In genomic region chr19:32921624-32922023, GRCh38 we compare ENCODE assay signal across 25 cellular contexts. TPM values are rescaled to one million over a fixed set of nuclear protein-coding genes. Genes with fewer than 3 reads are reported as not detected.
DNase-seq lines count a peak whose midpoint lies in the region; ATAC-seq, FAIRE-seq and TF ChIP-seq lines count a peak whose summit lies in the region.
"Had no signal": no experiment of that assay in that cellular context is flagged by ENCODE, and none has a peak within 500 bp of the region (broad histone marks: within the 10 kb centered on the region; RNA-seq: fewer than 3 reads in every experiment).

No MANE protein-coding gene starts in this region.

- H3K4me3 Mint-ChIP-seq in activated CD4-positive, alpha-beta T cell treated with anti-CD3 and anti-CD28 coated beads for 36 hours, result no peak overlapping the region
- no peak overlapping the region for H3K4me3 Mint-ChIP-seq in activated CD4-positive, alpha-beta T cell treated with anti-CD3 and anti-CD28 coated beads, Interleukin-2, amount 10 ng/mL, durations not matched to agents 7 days and 5 days
- H3K4me3 Mint-ChIP-seq in activated T-cell treated with anti-CD3 and anti-CD28 coated beads, Interleukin-2, amount 50 U/mL, for 72 hours, result no peak overlapping the region
- no peak overlapping the region for H3K4me3 Mint-ChIP-seq in activated T-cell treated with anti-CD3 and anti-CD28 coated beads, Interleukin-2, amount 50 U/mL, for 4 hours
- no peak overlapping the region for H3K4me3 Mint-ChIP-seq in activated naive CD8-positive, alpha-beta T cell treated with anti-CD3 and anti-CD28 coated beads for 36 hours
- no peak overlapping the region for H3K4me3 Mint-ChIP-seq in type B pancreatic cell

- no peaks in the 10 kb centered on the region for H3K9me3 Mint-ChIP-seq in activated CD4-positive, alpha-beta T cell treated with anti-CD3 and anti-CD28 coated beads for 36 hours (ENCODE audit: low read depth)
- no peaks in the 10 kb centered on the region for H3K9me3 Mint-ChIP-seq in activated CD4-positive, alpha-beta T cell treated with anti-CD3 and anti-CD28 coated beads, Interleukin-2, amount 10 ng/mL, durations not matched to agents 7 days and 5 days
- no peaks in the 10 kb centered on the region for H3K9me3 Mint-ChIP-seq in activated T-cell treated with anti-CD3 and anti-CD28 coated beads, Interleukin-2, amount 50 U/mL, for 72 hours
- H3K9me3 Mint-ChIP-seq in activated T-cell treated with anti-CD3 and anti-CD28 coated beads, Interleukin-2, amount 50 U/mL, for 4 hours, result no peaks in the 10 kb centered on the region
- no peaks in the 10 kb centered on the region for H3K9me3 Mint-ChIP-seq in activated naive CD8-positive, alpha-beta T cell treated with anti-CD3 and anti-CD28 coated beads for 36 hours
- H3K9me3 Mint-ChIP-seq in type B pancreatic cell, result no peaks in the 10 kb centered on the region
- H3K9me3 Mint-ChIP-seq: CD4-positive, alpha-beta memory T cell had no signal

- 0 out of 3 replicates have a peak, but pooled peaks cover 3% of the 10 kb centered on the region for H3K4me1 ChIP-seq in A549
- H3K4me1 ChIP-seq: Caco-2 had no signal

- no peak for TF ChIP-seq EP300 in A549 (IDR thresholded peaks at IDR 0.05)

- H3K36me3 Mint-ChIP-seq in activated CD4-positive, alpha-beta T cell treated with anti-CD3 and anti-CD28 coated beads for 36 hours (ENCODE audit: low read depth), result peaks cover 13% of the 10 kb centered on the region
- peaks cover 12% of the 10 kb centered on the region for H3K36me3 Mint-ChIP-seq in activated CD4-positive, alpha-beta T cell treated with anti-CD3 and anti-CD28 coated beads, Interleukin-2, amount 10 ng/mL, durations not matched to agents 7 days and 5 days (ENCODE audit: low read depth)
- peaks cover 0 to 7% of the 10 kb centered on the region in 2 donors for H3K36me3 Mint-ChIP-seq in activated T-cell treated with anti-CD3 and anti-CD28 coated beads, Interleukin-2, amount 50 U/mL, for 72 hours (ENCODE audit: insufficient read depth in 2 of 2)
- H3K36me3 Mint-ChIP-seq in activated T-cell treated with anti-CD3 and anti-CD28 coated beads, Interleukin-2, amount 50 U/mL, for 4 hours (ENCODE audit: insufficient read depth), result peaks cover 16% of the 10 kb centered on the region
- H3K36me3 Mint-ChIP-seq in activated naive CD8-positive, alpha-beta T cell treated with anti-CD3 and anti-CD28 coated beads for 36 hours, result peaks cover 10% of the 10 kb centered on the region
- peaks cover 8% of the 10 kb centered on the region for H3K36me3 Mint-ChIP-seq in type B pancreatic cell

- ATAC-seq in activated CD4-positive, alpha-beta T cell treated with anti-CD3 and anti-CD28 coated beads for 36 hours, result peak; percentile 88
- ATAC-seq in activated T-cell treated with anti-CD3 and anti-CD28 coated beads, Interleukin-2, amount 50 U/mL, for 72 hours (replicated peaks in 1 of 2), result peak; percentile 44 to 62
- ATAC-seq in activated T-cell treated with anti-CD3 and anti-CD28 coated beads, Interleukin-2, amount 50 U/mL, for 4 hours, result no peak
- ATAC-seq in A549 (no peak), HG03442 (IDR thresholded peaks at IDR 0.05; ENCODE audit: unreplicated experiment) (no peak)
- ATAC-seq: GM12878, Panc1 had no signal

- CTCF ChIA-PET in activated CD4-positive, alpha-beta T cell treated with anti-CD3 and anti-CD28 coated beads for 36 hours (lab: Charles Lee), result interaction anchor here (0.6 kb wide), 1 partner anchor 222 kb away, joined by 3 read pairs; no protein-coding TSS in a partner anchor
- CTCF ChIA-PET in activated CD4-positive, alpha-beta T cell treated with anti-CD3 and anti-CD28 coated beads, Interleukin-2, amount 10 ng/mL, durations not matched to agents 7 days and 5 days (lab: Charles Lee), result interaction anchor here (0.6 to 1.1 kb wide), 2 partner anchors 11 to 626 kb away, joined by 3 to 4 read pairs; no protein-coding TSS in a partner anchor
- CTCF ChIA-PET in A549 (lab: Yijun Ruan, JAX), result interaction anchor here (0.8 to 1.7 kb wide), 3 partner anchors 10 to 28 kb away, joined by 3 to 4 read pairs (median 4); no protein-coding TSS in a partner anchor

- TF ChIP-seq POLR2A in A549 (IDR thresholded peaks at IDR 0.05; ENCODE audit: low read length), result no peak

- no peaks in the 10 kb centered on the region for H3K27me3 Mint-ChIP-seq in activated CD4-positive, alpha-beta T cell treated with anti-CD3 and anti-CD28 coated beads for 36 hours
- no peaks in the 10 kb centered on the region for H3K27me3 Mint-ChIP-seq in activated CD4-positive, alpha-beta T cell treated with anti-CD3 and anti-CD28 coated beads, Interleukin-2, amount 10 ng/mL, durations not matched to agents 7 days and 5 days
- no peaks in the 10 kb centered on the region for H3K27me3 Mint-ChIP-seq in activated T-cell treated with anti-CD3 and anti-CD28 coated beads, Interleukin-2, amount 50 U/mL, for 72 hours (ENCODE audit: low read depth)
- H3K27me3 Mint-ChIP-seq in activated T-cell treated with anti-CD3 and anti-CD28 coated beads, Interleukin-2, amount 50 U/mL, for 4 hours (ENCODE audit: low read depth), result no peaks in the 10 kb centered on the region
- H3K27me3 Mint-ChIP-seq in activated naive CD8-positive, alpha-beta T cell treated with anti-CD3 and anti-CD28 coated beads for 36 hours, result no peaks in the 10 kb centered on the region
- H3K27me3 Mint-ChIP-seq in type B pancreatic cell, result no peaks in the 10 kb centered on the region
- H3K27me3 Mint-ChIP-seq: CD4-positive, alpha-beta memory T cell had no signal

- DNase-seq in activated CD4-positive, alpha-beta T cell treated with anti-CD3 and anti-CD28 coated beads for 36 hours, result peak; percentile 50
- no peak for DNase-seq in activated CD4-positive, alpha-beta T cell treated with anti-CD3 and anti-CD28 coated beads, Interleukin-2, amount 10 ng/mL, durations not matched to agents 7 days and 5 days
- peak in 1 of 2 donors; percentile 13 for DNase-seq in activated T-cell treated with anti-CD3 and anti-CD28 coated beads, Interleukin-2, amount 50 U/mL, for 72 hours
- no peak for DNase-seq in activated T-cell treated with anti-CD3 and anti-CD28 coated beads, Interleukin-2, amount 50 U/mL, for 4 hours
- DNase-seq in A549 (ENCODE audit: low read depth in 1 of 2, low spot score in 1 of 2), result no peak
- peak; percentile 6 for DNase-seq in activated naive CD8-positive, alpha-beta T cell treated with anti-CD3 and anti-CD28 coated beads for 36 hours
- no peak for DNase-seq in type B pancreatic cell (ENCODE audit: extremely low spot score, unreplicated experiment)
- DNase-seq: Caco-2; CD4-positive, alpha-beta memory T cell; DMS 273 treated with DMSO at 0.1 percent for 48 hours; DMS79 treated with DMSO at 0.1 percent for 48 hours; H7; MG63; NCI-H1417; NCI-H1694 treated with DMSO at 0.1 percent for 48 hours; NCI-H2081 treated with DMSO at 0.1 percent for 48 hours; NCI-H2171 treated with DMSO at 0.1 percent for 48 hours; NCI-H524 treated with DMSO at 0.1 percent for 48 hours; NCI-H82 had no signal

- no peak for TF ChIP-seq RAD21 in A549 (conservative IDR thresholded peaks at IDR 0.05 in 1 of 2, IDR thresholded peaks at IDR 0.05 in 1 of 2)

- H3K4me3 ChIP-seq in A549, result no peak overlapping the region
- H3K4me3 ChIP-seq: BLaER1 treated with 17β-estradiol and CSF1 and Interleukin-3, amounts not matched to agents 10 nM and 100 nM; GM12878; MG63 had no signal

- H3K27ac Mint-ChIP-seq in activated CD4-positive, alpha-beta T cell treated with anti-CD3 and anti-CD28 coated beads for 36 hours, result peak overlapping the region; percentile 56
- H3K27ac Mint-ChIP-seq in activated CD4-positive, alpha-beta T cell treated with anti-CD3 and anti-CD28 coated beads, Interleukin-2, amount 10 ng/mL, durations not matched to agents 7 days and 5 days, result no peak overlapping the region
- H3K27ac Mint-ChIP-seq in activated T-cell treated with anti-CD3 and anti-CD28 coated beads, Interleukin-2, amount 50 U/mL, for 72 hours, result peak overlapping the region; percentile 0
- H3K27ac Mint-ChIP-seq in activated naive CD8-positive, alpha-beta T cell treated with anti-CD3 and anti-CD28 coated beads for 36 hours, result no peak overlapping the region
- no peak overlapping the region for H3K27ac Mint-ChIP-seq in type B pancreatic cell

- no peak overlapping the region for H3K4me2 ChIP-seq in A549
- H3K4me2 ChIP-seq: BLaER1 treated with 17β-estradiol and CSF1 and Interleukin-3, amounts not matched to agents 10 nM and 100 nM had no signal

- POLR2A ChIA-PET in activated CD4-positive, alpha-beta T cell treated with anti-CD3 and anti-CD28 coated beads for 36 hours (lab: Charles Lee), result interaction anchor here (0.7 kb wide), 1 partner anchor 145 kb away, joined by 3 read pairs; no protein-coding TSS in a partner anchor
- POLR2A ChIA-PET in activated CD4-positive, alpha-beta T cell treated with anti-CD3 and anti-CD28 coated beads, Interleukin-2, amount 10 ng/mL, durations not matched to agents 7 days and 5 days (lab: Charles Lee), result no interaction called here
- POLR2A ChIA-PET in A549 (lab: Yijun Ruan, JAX), result no interaction called here

- FAIRE-seq in A549 (lab: Jason Lieb, UNC), result peak; percentile 32
- FAIRE-seq: GM12878 had no signal

- TF ChIP-seq CTCF in A549 (IDR thresholded peaks at IDR 0.05), result no peak
- no peak for TF ChIP-seq CTCF in type B pancreatic cell (conservative IDR thresholded peaks at IDR 0.05)

- no peak overlapping the region for H3K27ac ChIP-seq in A549
- H3K27ac ChIP-seq: 22Rv1; BLaER1 treated with 17β-estradiol and CSF1 and Interleukin-3, amounts not matched to agents 10 nM and 100 nM had no signal

- intact Hi-C loops in activated CD4-positive, alpha-beta T cell treated with anti-CD3 and anti-CD28 coated beads for 36 hours (cut with DNase I, micrococcal nuclease), result no loop called here

- H3K4me1 Mint-ChIP-seq in activated CD4-positive, alpha-beta T cell treated with anti-CD3 and anti-CD28 coated beads for 36 hours, result peaks cover 7% of the 10 kb centered on the region
- H3K4me1 Mint-ChIP-seq in activated CD4-positive, alpha-beta T cell treated with anti-CD3 and anti-CD28 coated beads, Interleukin-2, amount 10 ng/mL, durations not matched to agents 7 days and 5 days, result peaks cover 7% of the 10 kb centered on the region
- H3K4me1 Mint-ChIP-seq in activated T-cell treated with anti-CD3 and anti-CD28 coated beads, Interleukin-2, amount 50 U/mL, for 72 hours (ENCODE audit: low read depth), result peaks cover 14% of the 10 kb centered on the region
- H3K4me1 Mint-ChIP-seq in activated T-cell treated with anti-CD3 and anti-CD28 coated beads, Interleukin-2, amount 50 U/mL, for 4 hours (ENCODE audit: low read depth), result no peaks in the 10 kb centered on the region
- H3K4me1 Mint-ChIP-seq in activated naive CD8-positive, alpha-beta T cell treated with anti-CD3 and anti-CD28 coated beads for 36 hours, result peaks cover 3% of the 10 kb centered on the region
- H3K4me1 Mint-ChIP-seq in type B pancreatic cell (ENCODE audit: unreplicated experiment), result peaks cover 4% of the 10 kb centered on the region

- WGBS in A549 (ENCODE audit: missing lambda C conversion rate), result 92% methylated on average over 3 of the region's 3 CpGs

- H3K9me3 ChIP-seq in A549, result no peaks in the 10 kb centered on the region
- H3K9me3 ChIP-seq: BLaER1 treated with 17β-estradiol and CSF1 and Interleukin-3, amounts not matched to agents 10 nM and 100 nM; Caco-2; MG63 had no signal

RNA-seq across cellular contexts. Expression of gene CEP89, which starts 50.1 kb away (rescaled TPM):
- 10 to 100 TPM; 16.2 to 18.5 TPM for total RNA-seq in activated CD4-positive, alpha-beta T cell treated with anti-CD3 and anti-CD28 coated beads for 36 hours
- 10 to 100 TPM; 18.7 to 25.9 TPM for total RNA-seq in activated CD4-positive, alpha-beta T cell treated with anti-CD3 and anti-CD28 coated beads, Interleukin-2, amount 10 ng/mL, durations not matched to agents 7 days and 5 days
- total RNA-seq in activated T-cell treated with anti-CD3 and anti-CD28 coated beads, Interleukin-2, amount 50 U/mL, for 72 hours, result 10 to 100 TPM; 21.6 to 22.9 TPM
- total RNA-seq in activated T-cell treated with anti-CD3 and anti-CD28 coated beads, Interleukin-2, amount 50 U/mL, for 4 hours, result 10 to 100 TPM; 14.8 to 17.8 (median 14.8) TPM
- polyA plus RNA-seq in A549 (2011; rRNA removed) (31.5 and 45.3 TPM in 2 replicates), A549 (2017; fragmentation: RNase III; extraction: RNeasy Plus Mini Kit Qiagen cat#74134 plus additional on column Dnase treatment) (38.4 to 42.2 TPM (median 41.3 TPM) in 3 replicates)
- 41.5 and 44.3 TPM in 2 replicates for polyA plus RNA-seq in A549 (2012; cell fraction: cytosol; rRNA removed)
- polyA plus RNA-seq in A549 (2012; cell fraction: nucleus; rRNA removed), result 50.8 and 61.9 TPM in 2 replicates
- polyA minus RNA-seq in A549 (2011; rRNA and poly(A)+ RNA removed), result 65.3 and 74.0 TPM in 2 replicates
- total RNA-seq in activated naive CD8-positive, alpha-beta T cell treated with anti-CD3 and anti-CD28 coated beads for 36 hours, result 10 to 100 TPM; 13.6 to 14.1 TPM
- total RNA-seq in type B pancreatic cell (ENCODE audit: low replicate concordance), result 29.1 and 37.7 TPM in 2 replicates

RNA-seq across cellular contexts. Expression of gene FAAP24, which starts 50.4 kb away (rescaled TPM):
- 10 to 100 TPM in 1 of 2 experiments, 1 to 10 TPM in 1; 8.9 to 11.9 TPM for total RNA-seq in activated CD4-positive, alpha-beta T cell treated with anti-CD3 and anti-CD28 coated beads for 36 hours
- total RNA-seq in activated CD4-positive, alpha-beta T cell treated with anti-CD3 and anti-CD28 coated beads, Interleukin-2, amount 10 ng/mL, durations not matched to agents 7 days and 5 days, result 1 to 10 TPM; 7.3 to 8.3 TPM
- 10 to 100 TPM in 1 of 2 donors, 1 to 10 TPM in 1; 9.9 to 15.3 TPM for total RNA-seq in activated T-cell treated with anti-CD3 and anti-CD28 coated beads, Interleukin-2, amount 50 U/mL, for 72 hours
- 1 to 10 TPM; 4.0 to 6.1 (median 5.4) TPM for total RNA-seq in activated T-cell treated with anti-CD3 and anti-CD28 coated beads, Interleukin-2, amount 50 U/mL, for 4 hours
- polyA plus RNA-seq in A549 (2011; rRNA removed) (14.4 and 15.9 TPM in 2 replicates), A549 (2017; fragmentation: RNase III; extraction: RNeasy Plus Mini Kit Qiagen cat#74134 plus additional on column Dnase treatment) (14.2 to 15.1 TPM (median 15.0 TPM) in 3 replicates)
- polyA plus RNA-seq in A549 (2012; cell fraction: cytosol; rRNA removed), result 13.1 and 15.9 TPM in 2 replicates
- polyA plus RNA-seq in A549 (2012; cell fraction: nucleus; rRNA removed), result 4.0 and 4.4 TPM in 2 replicates
- polyA minus RNA-seq in A549 (2011; rRNA and poly(A)+ RNA removed), result 10.1 and 14.6 TPM in 2 replicates
- total RNA-seq in activated naive CD8-positive, alpha-beta T cell treated with anti-CD3 and anti-CD28 coated beads for 36 hours, result 1 to 10 TPM; 8.0 to 8.4 TPM
- 4.3 and 4.5 TPM in 2 replicates for total RNA-seq in type B pancreatic cell (ENCODE audit: low replicate concordance)

RNA-seq across cellular contexts. Expression of gene SLC7A9, which starts 52.1 kb away (rescaled TPM):
- under 1 TPM in 1 of 2 experiments, not detected in 1; 0.14 TPM for total RNA-seq in activated CD4-positive, alpha-beta T cell treated with anti-CD3 and anti-CD28 coated beads for 36 hours
- under 1 TPM; 0.27 to 0.45 TPM for total RNA-seq in activated CD4-positive, alpha-beta T cell treated with anti-CD3 and anti-CD28 coated beads, Interleukin-2, amount 10 ng/mL, durations not matched to agents 7 days and 5 days
- under 1 TPM in 1 of 2 donors, not detected in 1; 0.28 TPM for total RNA-seq in activated T-cell treated with anti-CD3 and anti-CD28 coated beads, Interleukin-2, amount 50 U/mL, for 72 hours
- not detected for total RNA-seq in activated T-cell treated with anti-CD3 and anti-CD28 coated beads, Interleukin-2, amount 50 U/mL, for 4 hours
- polyA plus RNA-seq in A549 (2011; rRNA removed) (0.50 and 1.3 TPM in 2 replicates), A549 (2017; fragmentation: RNase III; extraction: RNeasy Plus Mini Kit Qiagen cat#74134 plus additional on column Dnase treatment) (0.54 to 0.62 TPM (median 0.62 TPM) in 3 replicates)
- 0.29 and 0.48 TPM in 2 replicates for polyA plus RNA-seq in A549 (2012; cell fraction: cytosol; rRNA removed)
- polyA plus RNA-seq in A549 (2012; cell fraction: nucleus; rRNA removed), result 2.5 and 2.8 TPM in 2 replicates
- 0.74 and 1.0 TPM in 2 replicates for polyA minus RNA-seq in A549 (2011; rRNA and poly(A)+ RNA removed)
- not detected for total RNA-seq in activated naive CD8-positive, alpha-beta T cell treated with anti-CD3 and anti-CD28 coated beads for 36 hours
- 3.1 and 7.9 TPM in 2 replicates for total RNA-seq in type B pancreatic cell (ENCODE audit: low replicate concordance)
- total RNA-seq: H7, LHCN-M2 had no signal
- polyA plus RNA-seq: CD4-positive, alpha-beta memory T cell; GM12878 had no signal

Comparison
In these comparisons a context has a peak if more than half of its experiments do, and no peak if none do; other contexts are left out.
1. ATAC-seq: peak in activated CD4-positive, alpha-beta T cell treated with anti-CD3 and anti-CD28 coated beads for 36 hours (single experiment) and activated T-cell treated with anti-CD3 and anti-CD28 coated beads, Interleukin-2, amount 50 U/mL, for 72 hours (2 of 2); none in activated T-cell treated with anti-CD3 and anti-CD28 coated beads, Interleukin-2, amount 50 U/mL, for 4 hours (0 of 2), A549 (0 of 2) and HG03442 (single experiment).
2. DNase-seq: peak in activated CD4-positive, alpha-beta T cell treated with anti-CD3 and anti-CD28 coated beads for 36 hours (single experiment) and activated naive CD8-positive, alpha-beta T cell treated with anti-CD3 and anti-CD28 coated beads for 36 hours (single experiment); none in activated CD4-positive, alpha-beta T cell treated with anti-CD3 and anti-CD28 coated beads, Interleukin-2, amount 10 ng/mL, durations not matched to agents 7 days and 5 days (single experiment), activated T-cell treated with anti-CD3 and anti-CD28 coated beads, Interleukin-2, amount 50 U/mL, for 4 hours (single experiment), A549 (0 of 2) and type B pancreatic cell (single experiment).
3. H3K27ac Mint-ChIP-seq: peak in activated CD4-positive, alpha-beta T cell treated with anti-CD3 and anti-CD28 coated beads for 36 hours (single experiment) and activated T-cell treated with anti-CD3 and anti-CD28 coated beads, Interleukin-2, amount 50 U/mL, for 72 hours (single experiment); none in activated CD4-positive, alpha-beta T cell treated with anti-CD3 and anti-CD28 coated beads, Interleukin-2, amount 10 ng/mL, durations not matched to agents 7 days and 5 days (single experiment), activated naive CD8-positive, alpha-beta T cell treated with anti-CD3 and anti-CD28 coated beads for 36 hours (single experiment) and type B pancreatic cell (single experiment).